ENCODE assay signal across 12 cellular contexts in genomic region chr4:10655968-10656367, GRCh38. TPM values are rescaled to one million over a fixed set of nuclear protein-coding genes. Genes with fewer than 3 reads are reported as not detected.
A peak's percentile ranks its signal among the peaks of the same experiment; 100 is the strongest.
DNase-seq lines count a peak whose midpoint lies in the region; ATAC-seq, FAIRE-seq and TF ChIP-seq lines count a peak whose summit lies in the region.
"Had no signal": no experiment of that assay in that cellular context is flagged by ENCODE, and none has a peak within 500 bp of the region (broad histone marks: within the 10 kb centered on the region; RNA-seq: fewer than 3 reads in every experiment).

No MANE protein-coding gene starts in this region.

- H3K9me3 Mint-ChIP-seq in activated CD8-positive, alpha-beta memory T cell treated with anti-CD3 and anti-CD28 coated beads, Interleukin-2, amount 10 ng/mL, durations not matched to agents 7 days and 5 days (ENCODE audit: low read depth) = no peaks in the 10 kb centered on the region
- no peaks in the 10 kb centered on the region for H3K9me3 Mint-ChIP-seq in chondrocyte (ENCODE audit: low read depth)

- CTCF ChIA-PET in activated CD8-positive, alpha-beta memory T cell treated with anti-CD3 and anti-CD28 coated beads, Interleukin-2, amount 10 ng/mL, durations not matched to agents 7 days and 5 days (lab: Charles Lee) = no interaction called here

- H3K4me3 Mint-ChIP-seq in activated CD8-positive, alpha-beta memory T cell treated with anti-CD3 and anti-CD28 coated beads, Interleukin-2, amount 10 ng/mL, durations not matched to agents 7 days and 5 days = no peak overlapping the region
- H3K4me3 Mint-ChIP-seq in chondrocyte (ENCODE audit: unreplicated experiment) = no peak overlapping the region

- intact Hi-C loops in Right ventricle myocardium superior (cut with DNase I) = no loop called here

- peak; percentile 89 for FAIRE-seq in RCC 7860 (lab: Jason Lieb, UNC)

- H3K27me3 Mint-ChIP-seq in activated CD8-positive, alpha-beta memory T cell treated with anti-CD3 and anti-CD28 coated beads, Interleukin-2, amount 10 ng/mL, durations not matched to agents 7 days and 5 days = peaks cover 11% of the 10 kb centered on the region
- no peaks in the 10 kb centered on the region for H3K27me3 Mint-ChIP-seq in chondrocyte (ENCODE audit: low read depth)

- no peak overlapping the region for H3K27ac Mint-ChIP-seq in activated CD8-positive, alpha-beta memory T cell treated with anti-CD3 and anti-CD28 coated beads, Interleukin-2, amount 10 ng/mL, durations not matched to agents 7 days and 5 days
- H3K27ac Mint-ChIP-seq in chondrocyte (ENCODE audit: unreplicated experiment) = peak overlapping the region; percentile 27

- DNase-seq in activated CD8-positive, alpha-beta memory T cell treated with anti-CD3 and anti-CD28 coated beads, Interleukin-2, amount 10 ng/mL, durations not matched to agents 7 days and 5 days = no peak
- DNase-seq in activated CD8-positive, alpha-beta memory T cell treated with anti-CD3 and anti-CD28 coated beads, Interleukin-2, amount 50 U/mL, for 48 hours = no peak
- DNase-seq in RCC 7860 (ENCODE audit: low spot score) (peak; percentile 54), chondrocyte (ENCODE audit: low spot score) (no peak), activated gamma-delta T cell treated with Interleukin-2 at 50 U/mL for 16 hours (no peak), Right ventricle myocardium superior (no peak)
- DNase-seq in stimulated activated naive CD8-positive, alpha-beta T cell treated with anti-CD3 and anti-CD28 coated beads, Interleukin-15, Interleukin-2, amounts not matched to agents 100 U/mL and 50 U/mL, for 24 hours = no peak
- DNase-seq in activated CD4-positive, CD25-positive, alpha-beta regulatory T cell (lab: John Stamatoyannopoulos, UW) = no peak
- DNase-seq: activated effector memory CD4-positive, alpha-beta T cell treated with Interleukin-2 at 50 U/mL for 16 hours; MG63; T1000; thyroid gland had no signal

- H3K4me1 Mint-ChIP-seq in activated CD8-positive, alpha-beta memory T cell treated with anti-CD3 and anti-CD28 coated beads, Interleukin-2, amount 10 ng/mL, durations not matched to agents 7 days and 5 days = peaks cover 17% of the 10 kb centered on the region
- H3K4me1 Mint-ChIP-seq in chondrocyte (ENCODE audit: low read depth) = peaks cover 8% of the 10 kb centered on the region

- no peaks in the 10 kb centered on the region for H3K36me3 Mint-ChIP-seq in activated CD8-positive, alpha-beta memory T cell treated with anti-CD3 and anti-CD28 coated beads, Interleukin-2, amount 10 ng/mL, durations not matched to agents 7 days and 5 days
- no peaks in the 10 kb centered on the region for H3K36me3 Mint-ChIP-seq in chondrocyte (ENCODE audit: low read depth)

- ATAC-seq in activated CD8-positive, alpha-beta memory T cell treated with anti-CD3 and anti-CD28 coated beads, Interleukin-2, amount 10 ng/mL, durations not matched to agents 7 days and 5 days = peak; percentile 42
- ATAC-seq in stimulated activated naive CD8-positive, alpha-beta T cell treated with anti-CD3 and anti-CD28 coated beads, Interleukin-15, Interleukin-2, amounts not matched to agents 100 U/mL and 50 U/mL, for 24 hours = peak; percentile 32
- no peak for ATAC-seq in Right ventricle myocardium superior (ENCODE audit: poor library complexity)

- no peak for TF ChIP-seq CTCF in chondrocyte (IDR thresholded peaks at IDR 0.05)

RNA-seq across cellular contexts. Expression of gene CLNK, which starts 28.6 kb away (rescaled TPM):
- under 1 TPM; 0.18 to 0.61 TPM for total RNA-seq in activated CD8-positive, alpha-beta memory T cell treated with anti-CD3 and anti-CD28 coated beads, Interleukin-2, amount 10 ng/mL, durations not matched to agents 7 days and 5 days
- not detected in 3 replicates for total RNA-seq in chondrocyte
- total RNA-seq in Right ventricle myocardium superior = not detected
- total RNA-seq: thyroid gland had no signal
